Comparison of ENCODE assay signal across 29 cellular contexts in genomic region chr9:94837404-94837803, GRCh38.
"Had no signal": no experiment of that assay in that cellular context is flagged by ENCODE, and none has a peak within 500 bp of the region (broad histone marks: within the 10 kb centered on the region; RNA-seq: fewer than 3 reads in every experiment).

No MANE protein-coding gene starts in this region.

- H3K4me3 Mint-ChIP-seq: stimulated activated effector memory CD8-positive, alpha-beta T cell treated with anti-CD3 and anti-CD28 coated beads, Interleukin-12 subunit alpha, Interleukin-12 subunit beta, amount 100 ng/mL, for 72 hours; stimulated activated memory B cell treated with anti-CD40 and anti-IgM and Interleukin-4, amounts not matched to agents 10 μg/mL and 1 μg/mL and 100 μg/mL, for 72 hours; stimulated activated naive B cell treated with anti-CD40 and anti-IgM and Interleukin-4, amounts not matched to agents 10 μg/mL and 1 μg/mL and 100 μg/mL, for 72 hours; stimulated activated naive CD8-positive, alpha-beta T cell treated with anti-CD3 and anti-CD28 coated beads, Interleukin-15, amount 100 ng/mL, for 72 hours; stimulated activated naive CD8-positive, alpha-beta T cell treated with anti-CD3 and anti-CD28 coated beads, Interleukin-15, Interleukin-2, amounts not matched to agents 100 ng/mL and 50 ng/mL, for 24 hours; type B pancreatic cell had no signal

- H3K9me3 ChIP-seq: suprapubic skin, testis, thyroid gland, upper lobe of right lung, vagina had no signal

- DNase-seq: stimulated activated CD4-positive, alpha-beta T cell treated with anti-CD3 and anti-CD28 coated beads, Interleukin-2, amount 100 ng/mL, for 48 hours; stimulated activated CD4-positive, alpha-beta T cell treated with anti-CD3 and anti-CD28 coated beads, Interleukin-4, amount 100 ng/mL, for 1 hour; stimulated activated CD4-positive, alpha-beta T cell treated with anti-CD3 and anti-CD28 coated beads, Interleukin-4, amount 100 ng/mL, for 24 hours; stimulated activated CD4-positive, alpha-beta T cell treated with anti-CD3 and anti-CD28 coated beads, Interleukin-4, amount 100 ng/mL, for 4 hours; stimulated activated CD8-positive, alpha-beta memory T cell treated with anti-CD3 and anti-CD28 coated beads, Interleukin-4, amount 100 ng/mL, for 48 hours; stimulated activated naive B cell treated with anti-CD40 and anti-IgM and Interleukin-4, amounts not matched to agents 10 μg/mL and 1 μg/mL and 100 μg/mL, for 72 hours; stimulated activated naive CD4-positive, alpha-beta T cell; stimulated activated naive CD4-positive, alpha-beta T cell treated with Interleukin-2 at 50 U/mL for 16 hours; stimulated activated naive CD8-positive, alpha-beta T cell treated with anti-CD3 and anti-CD28 coated beads, Interleukin-15, amount 100 ng/mL, for 72 hours; stimulated activated naive CD8-positive, alpha-beta T cell treated with anti-CD3 and anti-CD28 coated beads, Interleukin-15, Interleukin-2, amounts not matched to agents 100 U/mL and 50 U/mL, for 24 hours; stomach; substantia nigra; testis; thyroid gland; tibial artery; transverse colon; trophoblast cell; upper lobe of left lung; upper lobe of right lung; uterus had no signal

- H3K4me1 ChIP-seq: stomach, suprapubic skin, testis, thyroid gland, tibial nerve, transverse colon, upper lobe of left lung, upper lobe of right lung, vagina had no signal

- H3K27ac Mint-ChIP-seq: stimulated activated effector memory CD8-positive, alpha-beta T cell treated with anti-CD3 and anti-CD28 coated beads, Interleukin-12 subunit alpha, Interleukin-12 subunit beta, amount 100 ng/mL, for 72 hours; stimulated activated memory B cell treated with anti-CD40 and anti-IgM and Interleukin-4, amounts not matched to agents 10 μg/mL and 1 μg/mL and 100 μg/mL, for 72 hours; stimulated activated naive B cell treated with anti-CD40 and anti-IgM and Interleukin-4, amounts not matched to agents 10 μg/mL and 1 μg/mL and 100 μg/mL, for 72 hours; stimulated activated naive CD8-positive, alpha-beta T cell treated with anti-CD3 and anti-CD28 coated beads, Interleukin-15, amount 100 ng/mL, for 72 hours; stimulated activated naive CD8-positive, alpha-beta T cell treated with anti-CD3 and anti-CD28 coated beads, Interleukin-15, Interleukin-2, amounts not matched to agents 100 ng/mL and 50 ng/mL, for 24 hours; type B pancreatic cell had no signal

- ATAC-seq: stimulated activated effector memory CD8-positive, alpha-beta T cell treated with anti-CD3 and anti-CD28 coated beads, Interleukin-12 subunit alpha, Interleukin-12 subunit beta, amount 100 ng/mL, for 72 hours; stimulated activated memory B cell treated with anti-CD40 and anti-IgM and Interleukin-4, amounts not matched to agents 10 μg/mL and 1 μg/mL and 100 μg/mL, for 72 hours; stimulated activated naive B cell treated with anti-CD40 and anti-IgM and Interleukin-4, amounts not matched to agents 10 μg/mL and 1 μg/mL and 100 μg/mL, for 72 hours; stimulated activated naive CD8-positive, alpha-beta T cell treated with anti-CD3 and anti-CD28 coated beads, Interleukin-15, amount 100 ng/mL, for 72 hours; stimulated activated naive CD8-positive, alpha-beta T cell treated with anti-CD3 and anti-CD28 coated beads, Interleukin-15, Interleukin-2, amounts not matched to agents 100 U/mL and 50 U/mL, for 24 hours; upper lobe of right lung had no signal

- H3K27me3 ChIP-seq: stomach, suprapubic skin, testis, thyroid gland, tibial artery, tibial nerve, transverse colon, upper lobe of left lung, upper lobe of right lung, uterus, vagina had no signal

- H3K4me1 Mint-ChIP-seq: stimulated activated memory B cell treated with anti-CD40 and anti-IgM and Interleukin-4, amounts not matched to agents 10 μg/mL and 1 μg/mL and 100 μg/mL, for 72 hours; stimulated activated naive B cell treated with anti-CD40 and anti-IgM and Interleukin-4, amounts not matched to agents 10 μg/mL and 1 μg/mL and 100 μg/mL, for 72 hours had no signal

- H3K27me3 Mint-ChIP-seq: stimulated activated memory B cell treated with anti-CD40 and anti-IgM and Interleukin-4, amounts not matched to agents 10 μg/mL and 1 μg/mL and 100 μg/mL, for 72 hours; stimulated activated naive B cell treated with anti-CD40 and anti-IgM and Interleukin-4, amounts not matched to agents 10 μg/mL and 1 μg/mL and 100 μg/mL, for 72 hours; stimulated activated naive CD8-positive, alpha-beta T cell treated with anti-CD3 and anti-CD28 coated beads, Interleukin-15, amount 100 ng/mL, for 72 hours; stimulated activated naive CD8-positive, alpha-beta T cell treated with anti-CD3 and anti-CD28 coated beads, Interleukin-15, Interleukin-2, amounts not matched to agents 100 ng/mL and 50 ng/mL, for 24 hours; type B pancreatic cell had no signal

- H3K36me3 Mint-ChIP-seq: stimulated activated effector memory CD8-positive, alpha-beta T cell treated with anti-CD3 and anti-CD28 coated beads, Interleukin-12 subunit alpha, Interleukin-12 subunit beta, amount 100 ng/mL, for 72 hours had no signal

- H3K36me3 ChIP-seq: stomach, suprapubic skin, thoracic aorta, thyroid gland, tibial artery, transverse colon, upper lobe of left lung, upper lobe of right lung, uterus, vagina had no signal

- FAIRE-seq: urothelium cell line had no signal

- H3K4me3 ChIP-seq: stomach, suprapubic skin, testis, thoracic aorta, thyroid gland, tibial artery, tibial nerve, transverse colon, upper lobe of left lung, upper lobe of right lung, uterus, vagina had no signal

- H3K27ac ChIP-seq: stomach, suprapubic skin, testis, thoracic aorta, thyroid gland, tibial artery, tibial nerve, transverse colon, upper lobe of left lung, upper lobe of right lung, uterus, vagina had no signal
